Comparison of ENCODE assay signal across 8 cellular contexts in genomic region chr2:70190086-70190412, GRCh38. TPM values are rescaled to one million over a fixed set of nuclear protein-coding genes. Genes with fewer than 3 reads are reported as not detected.
A peak's percentile ranks its signal among the peaks of the same experiment; 100 is the strongest.
DNase-seq lines count a peak whose midpoint lies in the region; TF ChIP-seq lines count a peak whose summit lies in the region.

No MANE protein-coding gene starts in this region.

- H3K4me1 ChIP-seq in HAP-1 (peaks cover 4% of the 10 kb centered on the region), right atrium auricular region (peaks cover 0 to 11% of the 10 kb centered on the region in 2 donors), skeletal muscle tissue (ENCODE audit: control insufficient read depth in 3 of 3, insufficient read depth in 3 of 3, low read length in 3 of 3) (peaks cover 4 to 6% (median 4%) of the 10 kb centered on the region in 3 donors)

- H3K4me3 ChIP-seq in HAP-1 (peak overlapping the region; percentile 65), right atrium auricular region (peak overlapping the region; percentile 73 to 92), skeletal muscle tissue (ENCODE audit: low read length in 3 of 3) (peak overlapping the region; percentile 84 to 100 (median 97))

- H3K27me3 ChIP-seq in HAP-1 (ENCODE audit: low read depth) (no peaks in the 10 kb centered on the region), right atrium auricular region (no peaks in the 10 kb centered on the region), skeletal muscle tissue (ENCODE audit: control insufficient read depth in 3 of 3, insufficient read depth in 3 of 3, low read length in 3 of 3) (no peaks in the 10 kb centered on the region)

- in situ Hi-C loops in HAP-1 (cut with MboI; ENCODE audit: low sequenced_read_pairs): no loop called here

- H3K9ac ChIP-seq in skeletal muscle tissue (ENCODE audit: low read depth in 1 of 3, low read length in 3 of 3): peak overlapping the region; percentile 80 to 98 (median 87)

- H3K36me3 ChIP-seq in HAP-1 (replicated peaks): no peaks in the 10 kb centered on the region
- no peaks in the 10 kb centered on the region for H3K36me3 ChIP-seq in right atrium auricular region
- H3K36me3 ChIP-seq in skeletal muscle tissue (ENCODE audit: control insufficient read depth in 3 of 3, insufficient read depth in 3 of 3, low read length in 3 of 3): no peaks in the 10 kb centered on the region

- TF ChIP-seq CTCF in right atrium auricular region (IDR thresholded peaks at IDR 0.05): no peak

- peak overlapping the region; percentile 97 to 99 for H3K27ac ChIP-seq in right atrium auricular region
- H3K27ac ChIP-seq in skeletal muscle tissue (ENCODE audit: low read depth, low read length): peak overlapping the region; percentile 92

- no peaks in the 10 kb centered on the region for H3K9me3 ChIP-seq in HAP-1
- H3K9me3 ChIP-seq in right atrium auricular region: no peaks in the 10 kb centered on the region
- no peaks in the 10 kb centered on the region for H3K9me3 ChIP-seq in skeletal muscle tissue (ENCODE audit: control insufficient read depth in 3 of 3, low read length in 3 of 3)

- DNase-seq in NCI-H510A treated with DMSO at 0.1 percent for 48 hours (lab: John Stamatoyannopoulos, UW) (peak; percentile 73), NCI-H510A (lab: John Stamatoyannopoulos, UW) (no peak), HAP-1 (ENCODE audit: low spot score in 2 of 2) (peak; percentile 18 to 37), NCI-H146 treated with DMSO at 0.1 percent for 48 hours (lab: John Stamatoyannopoulos, UW; ENCODE audit: unreplicated experiment) (peak; percentile 22), right atrium auricular region (ENCODE audit: low spot score) (peak; percentile 61), NCI-H774 (lab: John Stamatoyannopoulos, UW) (no peak)
- peak; percentile 9 for DNase-seq in activated naive CD8-positive, alpha-beta T cell treated with anti-CD3 and anti-CD28 coated beads, Interleukin-2, amount 50 U/mL, for 16 hours (ENCODE audit: low read depth, low spot score)

RNA-seq across cellular contexts. Expression of gene C2orf42, which starts 0.8 kb away (rescaled TPM):
- total RNA-seq in right atrium auricular region (1 to 10 TPM; 9.6 to 9.9 TPM), skeletal muscle tissue (19.8 TPM)

RNA-seq across cellular contexts. Expression of gene TIA1, which starts 58.4 kb away (rescaled TPM):
- 10 to 100 TPM; 27.2 to 28.9 TPM for total RNA-seq in right atrium auricular region
- total RNA-seq in skeletal muscle tissue: 136 TPM

Comparison
In these comparisons a context has a peak if more than half of its experiments do, and no peak if none do; other contexts are left out.
1. DNase-seq: peak in NCI-H510A treated with DMSO at 0.1 percent for 48 hours (single experiment), HAP-1 (2 of 2), NCI-H146 treated with DMSO at 0.1 percent for 48 hours (single experiment), activated naive CD8-positive, alpha-beta T cell treated with anti-CD3 and anti-CD28 coated beads, Interleukin-2, amount 50 U/mL, for 16 hours (single experiment) and right atrium auricular region (single experiment); none in NCI-H510A (single experiment) and NCI-H774 (single experiment).
2. Peak in every context shown above with its lines, with median percentiles within 50 percentile points of each other: H3K4me3 ChIP-seq.